Comparison of ENCODE assay signal across 22 cellular contexts in the genomic region with DNA sequence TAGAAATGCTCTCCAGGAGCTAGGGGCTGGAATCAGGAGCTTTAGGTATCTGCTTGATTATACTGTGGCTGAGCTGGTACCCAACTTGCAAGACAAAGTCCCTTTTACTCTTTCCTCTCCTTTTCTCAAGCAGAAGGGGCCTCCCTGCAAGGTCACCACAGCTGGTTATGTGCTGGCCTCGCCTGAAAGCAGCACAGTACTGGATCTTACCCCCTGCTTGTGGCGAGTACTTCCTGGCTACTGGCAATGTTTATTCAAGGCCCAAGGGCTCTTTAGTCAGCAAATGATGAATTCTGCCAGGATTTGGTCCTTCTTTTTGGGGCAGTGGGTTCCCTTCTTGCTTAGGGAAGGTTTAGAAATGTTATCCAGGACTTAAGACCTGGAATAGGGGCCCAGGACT.
DNase-seq lines count a peak whose midpoint lies in the region; ATAC-seq and TF ChIP-seq lines count a peak whose summit lies in the region.
"Had no signal": no experiment of that assay in that cellular context is flagged by ENCODE, and none has a peak within 500 bp of the region (broad histone marks: within the 10 kb centered on the region; RNA-seq: fewer than 3 reads in every experiment).

No MANE protein-coding gene starts in this region.

- DNase-seq in GM23338 (ENCODE audit: low spot score) = no peak
- peak; percentile 11 for DNase-seq in brain pericyte (ENCODE audit: low read depth, low spot score)
- no peak for DNase-seq in osteoblast (ENCODE audit: insufficient read length, low spot score, missing footprints)
- no peak for DNase-seq in superior temporal gyrus (ENCODE audit: extremely low spot score)
- no peak for DNase-seq in middle frontal gyrus (ENCODE audit: extremely low spot score, low spot score)
- no peak for DNase-seq in osteocyte (ENCODE audit: extremely low spot score, unreplicated experiment)
- DNase-seq: EL; Kasumi-1; NCI-H1092 treated with DMSO at 0.1 percent for 48 hours; NCI-H146; NCI-H2029; NCI-H2227 treated with DMSO at 0.1 percent for 48 hours; NCI-H510A treated with DMSO at 0.1 percent for 48 hours; NCI-H748 treated with DMSO at 0.1 percent for 48 hours; NK-92 treated with Interleukin-12 subunit alpha and Interleukin-12 subunit beta, amount 100 ng/mL, for 24 hours; Peyer's patch; SJCRH30; T-cell had no signal

- H3K4me1 ChIP-seq in GM23338 (ENCODE audit: insufficient read depth) (peaks cover 8% of the 10 kb centered on the region; the same call in 1 of the 2 replicates), Loucy (ENCODE audit: insufficient read depth, low read length, poor library complexity, severe bottlenecking) (peaks cover 7% of the 10 kb centered on the region), osteoblast (ENCODE audit: insufficient read depth, low read length) (peaks cover 13% of the 10 kb centered on the region)
- H3K4me1 ChIP-seq: A549, Peyer's patch, SJCRH30 had no signal

- H2AFZ ChIP-seq in GM23338 (peak overlapping the region; percentile 92), Loucy (ENCODE audit: low read length) (peak overlapping the region; percentile 82), osteoblast (ENCODE audit: low read length) (peak overlapping the region; percentile 24)

- no peak overlapping the region for H3K4me3 Mint-ChIP-seq in GM23338
- no peak overlapping the region for H3K4me3 Mint-ChIP-seq in osteocyte (ENCODE audit: unreplicated experiment)
- H3K4me3 Mint-ChIP-seq: B cell, CD14-positive monocyte, T-cell had no signal

- H3K27ac ChIP-seq in GM23338 (ENCODE audit: low read depth) = no peak overlapping the region
- no peak overlapping the region for H3K27ac ChIP-seq in osteoblast (ENCODE audit: low read depth, low read length)
- H3K27ac ChIP-seq: A549, Peyer's patch, SJCRH30 had no signal

- H3K9me3 ChIP-seq in Loucy (ENCODE audit: insufficient read depth, low read depth, low read length) (peaks cover 3% of the 10 kb centered on the region; the same call in 1 of the 2 replicates), osteoblast (ENCODE audit: low read depth, low read length) (peaks cover 3% of the 10 kb centered on the region)
- H3K9me3 ChIP-seq: A549, Peyer's patch, SJCRH30 had no signal

- H3F3A ChIP-seq in GM23338 (replicated peaks; ENCODE audit: low read depth) (no peaks in the 10 kb centered on the region), Loucy (ENCODE audit: low read depth) (no peaks in the 10 kb centered on the region)

- H3K4me3 ChIP-seq in GM23338 (no peak overlapping the region), Loucy (ENCODE audit: low read length, poor library complexity, severe bottlenecking) (no peak overlapping the region), osteoblast (ENCODE audit: insufficient read depth, low read length) (no peak overlapping the region)
- H3K4me3 ChIP-seq: A549, Peyer's patch, SJCRH30 had no signal

- H3K27me3 ChIP-seq in GM23338 (ENCODE audit: insufficient read depth) (no peaks in the 10 kb centered on the region), Loucy (ENCODE audit: insufficient read depth, low read length, poor library complexity, severe bottlenecking) (no peaks in the 10 kb centered on the region), osteoblast (ENCODE audit: insufficient read depth, low read length) (no peaks in the 10 kb centered on the region)
- H3K27me3 ChIP-seq: Peyer's patch, SJCRH30 had no signal

- H3K36me3 ChIP-seq in GM23338 (ENCODE audit: insufficient read depth) (no peaks in the 10 kb centered on the region), Loucy (ENCODE audit: insufficient read depth, low read length) (no peaks in the 10 kb centered on the region), osteoblast (ENCODE audit: insufficient read depth, low read length) (no peaks in the 10 kb centered on the region)
- H3K36me3 ChIP-seq: Peyer's patch, SJCRH30 had no signal

- H4K20me1 ChIP-seq in GM23338 (replicated peaks; ENCODE audit: insufficient read depth) = no peaks in the 10 kb centered on the region
- no peaks in the 10 kb centered on the region for H4K20me1 ChIP-seq in Loucy (ENCODE audit: insufficient read depth, low read length, poor library complexity, severe bottlenecking)
- no peaks in the 10 kb centered on the region for H4K20me1 ChIP-seq in osteoblast (ENCODE audit: insufficient read depth, low read length)

- peaks cover 1% of the 10 kb centered on the region for H3K27me3 Mint-ChIP-seq in GM23338 (ENCODE audit: insufficient read depth, low read depth, poor library complexity)
- H3K27me3 Mint-ChIP-seq in osteocyte (ENCODE audit: unreplicated experiment) = no peaks in the 10 kb centered on the region
- H3K27me3 Mint-ChIP-seq: T-cell had no signal

- H3K79me2 ChIP-seq in GM23338 (replicated peaks; ENCODE audit: insufficient read depth) = no peaks in the 10 kb centered on the region
- H3K79me2 ChIP-seq in Loucy (ENCODE audit: insufficient read depth, low read length) = no peaks in the 10 kb centered on the region
- no peaks in the 10 kb centered on the region for H3K79me2 ChIP-seq in osteoblast (ENCODE audit: insufficient read depth, low read length)

- H3K27ac Mint-ChIP-seq in GM23338 (no peak overlapping the region), osteocyte (ENCODE audit: unreplicated experiment) (no peak overlapping the region)
- H3K27ac Mint-ChIP-seq: B cell, T-cell had no signal

- H3K4me1 Mint-ChIP-seq in GM23338 (peaks cover 7% of the 10 kb centered on the region; the same call in 2 of the 3 replicates), osteocyte (ENCODE audit: unreplicated experiment) (peaks cover 27% of the 10 kb centered on the region)

- no peak for TF ChIP-seq CTCF in GM23338 (conservative IDR thresholded peaks at IDR 0.05; ENCODE audit: low read depth in 2 of 2)
- no peak for TF ChIP-seq CTCF in Loucy (conservative IDR thresholded peaks at IDR 0.05; ENCODE audit: low read length)
- no peak for TF ChIP-seq CTCF in osteoblast (IDR thresholded peaks at IDR 0.05; ENCODE audit: extremely low read depth, low read depth, low read length)
- TF ChIP-seq CTCF in osteocyte (IDR thresholded peaks at IDR 0.05) = no peak

- peaks cover 13% of the 10 kb centered on the region; the same call in 2 of the 3 replicates for H3K36me3 Mint-ChIP-seq in GM23338 (ENCODE audit: low read depth)
- H3K36me3 Mint-ChIP-seq in osteocyte (ENCODE audit: unreplicated experiment) = peaks cover 4% of the 10 kb centered on the region
- H3K36me3 Mint-ChIP-seq: CD14-positive monocyte had no signal

- H3K4me2 ChIP-seq in GM23338 = no peak overlapping the region
- no peak overlapping the region for H3K4me2 ChIP-seq in Loucy (ENCODE audit: low read depth, low read length, poor library complexity, severe bottlenecking)
- H3K4me2 ChIP-seq in osteoblast (ENCODE audit: insufficient read depth, low read length) = no peak overlapping the region
- H3K4me2 ChIP-seq: A549 had no signal

- H3K9me2 ChIP-seq in GM23338 (ENCODE audit: insufficient read depth) (no peaks in the 10 kb centered on the region), Loucy (replicated peaks; ENCODE audit: low read depth, low read length) (no peaks in the 10 kb centered on the region)

- H3K9ac ChIP-seq in Loucy (ENCODE audit: low read depth, low read length, poor library complexity, severe bottlenecking) = no peak overlapping the region

- H3K9me3 Mint-ChIP-seq in GM23338 (peaks cover 15% of the 10 kb centered on the region; the same call in 1 of the 3 replicates), osteocyte (ENCODE audit: unreplicated experiment) (peaks cover 23% of the 10 kb centered on the region)

- ATAC-seq in GM23338 = no peak
- ATAC-seq: A549, T-cell had no signal

TF ChIP-seq in GM23338, 12 proteins besides CTCF, POLR2A, EP300 and RAD21 (continues in another document):
- TF ChIP-seq, protein P1, sequence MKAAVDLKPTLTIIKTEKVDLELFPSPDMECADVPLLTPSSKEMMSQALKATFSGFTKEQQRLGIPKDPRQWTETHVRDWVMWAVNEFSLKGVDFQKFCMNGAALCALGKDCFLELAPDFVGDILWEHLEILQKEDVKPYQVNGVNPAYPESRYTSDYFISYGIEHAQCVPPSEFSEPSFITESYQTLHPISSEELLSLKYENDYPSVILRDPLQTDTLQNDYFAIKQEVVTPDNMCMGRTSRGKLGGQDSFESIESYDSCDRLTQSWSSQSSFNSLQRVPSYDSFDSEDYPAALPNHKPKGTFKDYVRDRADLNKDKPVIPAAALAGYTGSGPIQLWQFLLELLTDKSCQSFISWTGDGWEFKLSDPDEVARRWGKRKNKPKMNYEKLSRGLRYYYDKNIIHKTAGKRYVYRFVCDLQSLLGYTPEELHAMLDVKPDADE (IDR thresholded peaks at IDR 0.05) = no peak
- TF ChIP-seq POLR2AphosphoS5 (IDR thresholded peaks at IDR 0.05; ENCODE audit: low read depth) = no peak

Comparison
In these comparisons a context has a peak if more than half of its experiments do, and no peak if none do; other contexts are left out.
1. H2AFZ ChIP-seq: peak in every context shown above with its lines; median percentile 92 in GM23338; 82 in Loucy; 24 in osteoblast.